ENCODE assay signal across 31 cellular contexts in the genomic region with DNA sequence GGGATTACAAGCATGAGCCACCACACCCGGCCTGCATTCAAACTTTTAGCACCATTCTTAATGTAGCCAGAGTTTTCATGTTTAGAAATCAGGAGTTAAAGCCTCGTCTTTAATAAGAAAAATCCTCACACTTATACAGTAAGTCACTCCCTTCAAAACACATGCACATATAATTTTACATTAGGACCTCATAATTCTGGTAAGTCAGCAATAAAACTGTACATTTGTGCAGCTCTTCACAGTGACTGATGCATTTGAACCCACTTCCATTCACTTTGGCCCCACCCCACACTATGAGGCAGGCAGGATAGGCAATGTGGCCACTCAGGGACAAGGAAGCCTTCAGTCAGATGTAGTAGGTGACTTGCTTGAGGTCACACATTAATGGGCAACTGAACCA.
"Had no signal": no experiment of that assay in that cellular context is flagged by ENCODE, and none has a peak within 500 bp of the region (broad histone marks: within the 10 kb centered on the region; RNA-seq: fewer than 3 reads in every experiment).

No MANE protein-coding gene starts in this region.

- ATAC-seq: activated naive CD4-positive, alpha-beta T cell treated with anti-CD3 and anti-CD28 coated beads, Interleukin-2, amount 50 U/mL, for 72 hours; activated T-cell treated with anti-CD3 and anti-CD28 coated beads, Interleukin-2, amount 50 U/mL, for 72 hours; effector memory CD8-positive, alpha-beta T cell; foreskin keratinocyte; gastrocnemius medialis; T-cell had no signal

- H3K9me3 ChIP-seq: ascending aorta, esophagus muscularis mucosa, gastrocnemius medialis had no signal

- H3K4me3 Mint-ChIP-seq: activated CD4-positive, alpha-beta memory T cell treated with anti-CD3 and anti-CD28 coated beads, Interleukin-2, amount 10 ng/mL, durations not matched to agents 7 days and 5 days; activated CD4-positive, alpha-beta T cell treated with anti-CD3 and anti-CD28 coated beads, Interleukin-2, amount 10 ng/mL, durations not matched to agents 7 days and 5 days; activated naive CD4-positive, alpha-beta T cell treated with anti-CD3 and anti-CD28 coated beads, Interleukin-2, amount 10 ng/mL, durations not matched to agents 7 days and 5 days; activated naive CD8-positive, alpha-beta T cell treated with anti-CD3 and anti-CD28 coated beads, Interleukin-2, amount 10 ng/mL, durations not matched to agents 7 days and 5 days; activated T-cell treated with anti-CD3 and anti-CD28 coated beads, Interleukin-2, amount 50 U/mL, for 24 hours; activated T-cell treated with anti-CD3 and anti-CD28 coated beads, Interleukin-2, amount 50 U/mL, for 72 hours; brain; central memory CD8-positive, alpha-beta T cell; dendritic cell treated with granulocyte-macrophage colony-stimulating factor and Interleukin-4, amounts not matched to agents 40 ng/mL and 50 ng/mL, for 4 days; effector memory CD8-positive, alpha-beta T cell; T-helper 1 cell treated with Interleukin-12 subunit alpha and Interleukin-12 subunit beta and Interleukin-4 antibody, amounts not matched to agents 30 μg/mL and 1 μg/mL, for 36 hours had no signal

- DNase-seq: activated CD4-positive, alpha-beta memory T cell treated with anti-CD3 and anti-CD28 coated beads, Interleukin-2, amount 10 ng/mL, durations not matched to agents 7 days and 5 days; activated CD4-positive, alpha-beta T cell treated with anti-CD3 and anti-CD28 coated beads for 1 hour; activated CD4-positive, alpha-beta T cell treated with anti-CD3 and anti-CD28 coated beads for 4 hours; activated CD4-positive, alpha-beta T cell treated with anti-CD3 and anti-CD28 coated beads, Interleukin-2, amount 10 ng/mL, durations not matched to agents 7 days and 5 days; activated CD4-positive, alpha-beta T cell treated with anti-CD3 and anti-CD28 coated beads, Interleukin-2, amount 50 U/mL, for 4 hours; activated CD8-positive, alpha-beta memory T cell treated with anti-CD3 and anti-CD28 coated beads, Interleukin-2, amount 50 U/mL, for 48 hours; activated gamma-delta T cell; activated naive CD4-positive, alpha-beta T cell; activated naive CD4-positive, alpha-beta T cell treated with anti-CD3 and anti-CD28 coated beads, Interleukin-2, amount 10 ng/mL, durations not matched to agents 7 days and 5 days; activated naive CD8-positive, alpha-beta T cell treated with anti-CD3 and anti-CD28 coated beads, Interleukin-2, amount 10 ng/mL, durations not matched to agents 7 days and 5 days; activated T-cell treated with anti-CD3 and anti-CD28 coated beads for 4 hours; activated T-cell treated with anti-CD3 and anti-CD28 coated beads, Interleukin-2, amount 50 U/mL, for 24 hours; activated T-cell treated with anti-CD3 and anti-CD28 coated beads, Interleukin-2, amount 50 U/mL, for 72 hours; effector CD4-positive, alpha-beta T cell; effector memory CD8-positive, alpha-beta T cell; erythroblast; foreskin keratinocyte; gastrocnemius medialis; SW 1271; T-cell; T-helper 9 cell; WERI-Rb-1 had no signal

- H3K4me3 ChIP-seq: ascending aorta, coronary artery, esophagus muscularis mucosa, gastrocnemius medialis had no signal

- H3K4me1 Mint-ChIP-seq: central memory CD8-positive, alpha-beta T cell had no signal

- H3K36me3 Mint-ChIP-seq: activated naive CD4-positive, alpha-beta T cell treated with anti-CD3 and anti-CD28 coated beads, Interleukin-2, amount 10 ng/mL, durations not matched to agents 7 days and 5 days; activated naive CD8-positive, alpha-beta T cell treated with anti-CD3 and anti-CD28 coated beads, Interleukin-2, amount 10 ng/mL, durations not matched to agents 7 days and 5 days; brain; T-cell had no signal

- H3K27ac ChIP-seq: ascending aorta, coronary artery, esophagus muscularis mucosa, foreskin keratinocyte, gastrocnemius medialis, WERI-Rb-1 had no signal

- H3K36me3 ChIP-seq: ascending aorta, esophagus muscularis mucosa, gastrocnemius medialis, WERI-Rb-1 had no signal

- H3K4me1 ChIP-seq: ascending aorta, foreskin keratinocyte had no signal

- H3K27ac Mint-ChIP-seq: activated CD4-positive, alpha-beta memory T cell treated with anti-CD3 and anti-CD28 coated beads, Interleukin-2, amount 10 ng/mL, durations not matched to agents 7 days and 5 days; activated CD4-positive, alpha-beta T cell treated with anti-CD3 and anti-CD28 coated beads, Interleukin-2, amount 10 ng/mL, durations not matched to agents 7 days and 5 days; activated naive CD4-positive, alpha-beta T cell treated with anti-CD3 and anti-CD28 coated beads, Interleukin-2, amount 10 ng/mL, durations not matched to agents 7 days and 5 days; activated naive CD4-positive, alpha-beta T cell treated with anti-CD3 and anti-CD28 coated beads, Interleukin-2, amount 50 U/mL, for 72 hours; activated naive CD8-positive, alpha-beta T cell treated with anti-CD3 and anti-CD28 coated beads, Interleukin-2, amount 10 ng/mL, durations not matched to agents 7 days and 5 days; activated T-cell treated with anti-CD3 and anti-CD28 coated beads, Interleukin-2, amount 50 U/mL, for 24 hours; activated T-cell treated with anti-CD3 and anti-CD28 coated beads, Interleukin-2, amount 50 U/mL, for 72 hours; brain; dendritic cell treated with granulocyte-macrophage colony-stimulating factor and Interleukin-4, amounts not matched to agents 40 ng/mL and 50 ng/mL, for 4 days; effector memory CD8-positive, alpha-beta T cell; T-cell; T-helper 1 cell treated with Interleukin-12 subunit alpha and Interleukin-12 subunit beta and Interleukin-4 antibody, amounts not matched to agents 30 μg/mL and 1 μg/mL, for 36 hours had no signal

- FAIRE-seq: bronchial epithelial cell had no signal

- H3K9me3 Mint-ChIP-seq: activated CD4-positive, alpha-beta memory T cell treated with anti-CD3 and anti-CD28 coated beads, Interleukin-2, amount 10 ng/mL, durations not matched to agents 7 days and 5 days; activated CD4-positive, alpha-beta T cell treated with anti-CD3 and anti-CD28 coated beads, Interleukin-2, amount 10 ng/mL, durations not matched to agents 7 days and 5 days; activated naive CD4-positive, alpha-beta T cell treated with anti-CD3 and anti-CD28 coated beads, Interleukin-2, amount 10 ng/mL, durations not matched to agents 7 days and 5 days; activated naive CD4-positive, alpha-beta T cell treated with anti-CD3 and anti-CD28 coated beads, Interleukin-2, amount 50 U/mL, for 72 hours; activated naive CD8-positive, alpha-beta T cell treated with anti-CD3 and anti-CD28 coated beads, Interleukin-2, amount 10 ng/mL, durations not matched to agents 7 days and 5 days; activated T-cell treated with anti-CD3 and anti-CD28 coated beads, Interleukin-2, amount 50 U/mL, for 24 hours; central memory CD8-positive, alpha-beta T cell; dendritic cell treated with granulocyte-macrophage colony-stimulating factor and Interleukin-4, amounts not matched to agents 40 ng/mL and 50 ng/mL, for 4 days; effector memory CD8-positive, alpha-beta T cell; T-helper 1 cell treated with Interleukin-12 subunit alpha and Interleukin-12 subunit beta and Interleukin-4 antibody, amounts not matched to agents 30 μg/mL and 1 μg/mL, for 36 hours had no signal
